In genomic region chr20:32485126-32485769, GRCh38 we compare ENCODE assay signal across 8 cellular contexts.
DNase-seq lines count a peak whose midpoint lies in the region; ATAC-seq and TF ChIP-seq lines count a peak whose summit lies in the region.

No MANE protein-coding gene starts in this region.

- no peak for TF ChIP-seq POLR2A in right lobe of liver (IDR thresholded peaks at IDR 0.05)

- peak overlapping the region; percentile 85 for H3K4me3 Mint-ChIP-seq in activated CD4-positive, alpha-beta T cell treated with anti-CD3 and anti-CD28 coated beads, Interleukin-2, amount 10 ng/mL, durations not matched to agents 24 days and 14 days

- peak overlapping the region in 2 of 3 donors; percentile 54 to 81 for H3K4me3 ChIP-seq in right lobe of liver

- H3K4me1 Mint-ChIP-seq in activated CD4-positive, alpha-beta T cell treated with anti-CD3 and anti-CD28 coated beads, Interleukin-2, amount 10 ng/mL, durations not matched to agents 24 days and 14 days, result peaks cover 19% of the 10 kb centered on the region

- H3K4me1 ChIP-seq in right lobe of liver, result peaks cover 0 to 22% (median 5%) of the 10 kb centered on the region in 4 donors

- ATAC-seq in HG03457 (IDR thresholded peaks at IDR 0.05; ENCODE audit: unreplicated experiment), result peak; percentile 54
- peak; percentile 60 to 67 (median 65) for ATAC-seq in right lobe of liver
- no peak for ATAC-seq in HG02840 (IDR thresholded peaks at IDR 0.05; ENCODE audit: low FRiP score, unreplicated experiment)

- no peaks in the 10 kb centered on the region for H3K9me3 Mint-ChIP-seq in activated CD4-positive, alpha-beta T cell treated with anti-CD3 and anti-CD28 coated beads, Interleukin-2, amount 10 ng/mL, durations not matched to agents 24 days and 14 days

- TF ChIP-seq CTCF in GM12874 (IDR thresholded peaks at IDR 0.05; ENCODE audit: insufficient read depth, low read depth, low read length) (peak; percentile 73), right lobe of liver (IDR thresholded peaks at IDR 0.05) (peak; percentile 55 to 76 (median 74))

- H3K27ac ChIP-seq in right lobe of liver, result peak overlapping the region; percentile 58 to 88 (median 85)

- peak overlapping the region; percentile 86 for H3K27ac Mint-ChIP-seq in activated CD4-positive, alpha-beta T cell treated with anti-CD3 and anti-CD28 coated beads, Interleukin-2, amount 10 ng/mL, durations not matched to agents 24 days and 14 days

- H3K9me3 ChIP-seq in right lobe of liver, result no peaks in the 10 kb centered on the region

- no peaks in the 10 kb centered on the region for H3K27me3 Mint-ChIP-seq in activated CD4-positive, alpha-beta T cell treated with anti-CD3 and anti-CD28 coated beads, Interleukin-2, amount 10 ng/mL, durations not matched to agents 24 days and 14 days

- H3K36me3 Mint-ChIP-seq in activated CD4-positive, alpha-beta T cell treated with anti-CD3 and anti-CD28 coated beads, Interleukin-2, amount 10 ng/mL, durations not matched to agents 24 days and 14 days (ENCODE audit: low read depth), result peaks cover 11% of the 10 kb centered on the region

- WGBS in right lobe of liver (ENCODE audit: insufficient coverage, low coverage, low lambda C conversion rate, missing lambda C conversion rate), result 0% methylated on average over 17 of the region's 17 CpGs

- intact Hi-C loops in activated CD4-positive, alpha-beta T cell treated with anti-CD3 and anti-CD28 coated beads, Interleukin-2, amount 10 ng/mL, durations not matched to agents 24 days and 14 days (cut with micrococcal nuclease), result loop anchor here (1.0 to 10.0 kb wide), 3 partner anchors 128 to 1880 kb away; partner anchors contain the start of genes ASXL1 and ITCH
- intact Hi-C loops in right lobe of liver (cut with DNase I), result no loop called here

- DNase-seq in NCI-H748 (lab: John Stamatoyannopoulos, UW; ENCODE audit: unreplicated experiment) (peak; percentile 78), dermis blood vessel endothelial cell (peak; percentile 89), right lobe of liver (peak; percentile 73 to 79 (median 74))
- DNase-seq in activated CD4-positive, alpha-beta T cell treated with anti-CD3 and anti-CD28 coated beads, Interleukin-2, amount 10 ng/mL, durations not matched to agents 24 days and 14 days, result peak; percentile 94
- peak; percentile 83 for DNase-seq in stimulated activated CD4-positive, alpha-beta T cell treated with anti-CD3 and anti-CD28 coated beads, Interleukin-4, amount 100 ng/mL, for 24 hours

- H3K27me3 ChIP-seq in right lobe of liver, result no peaks in the 10 kb centered on the region

- no peaks in the 10 kb centered on the region for H3K36me3 ChIP-seq in right lobe of liver
